ENCODE assay signal across 8 cellular contexts in genomic region chr3:45995370-45996192, GRCh38. TPM values are rescaled to one million over a fixed set of nuclear protein-coding genes. Genes with fewer than 3 reads are reported as not detected.
DNase-seq lines count a peak whose midpoint lies in the region; ATAC-seq, FAIRE-seq and TF ChIP-seq lines count a peak whose summit lies in the region.

FYCO1 (minus strand) TSS chr3:45995824; CDS start chr3:45984910, 10,914 bp downstream.

- no peaks in the 10 kb centered on the region for H3K27me3 Mint-ChIP-seq in T-helper 17 cell

- TF ChIP-seq CTCF in prostate gland (IDR thresholded peaks at IDR 0.05) = peak in 1 of 4 experiments; percentile 14

- peak within 1 kb of the TSS; percentile 67 to 85 for H3K4me3 ChIP-seq in prostate gland
- H3K4me3 ChIP-seq in urinary bladder (ENCODE audit: low read depth, low read length) = peak within 1 kb of the TSS; percentile 85

- H3K36me3 ChIP-seq in prostate gland = no peaks in the 10 kb centered on the region
- H3K36me3 ChIP-seq in urinary bladder (ENCODE audit: insufficient read depth) = no peaks in the 10 kb centered on the region

- H3K27me3 ChIP-seq in prostate gland (replicated peaks; ENCODE audit: insufficient read depth) = no peaks in the 10 kb centered on the region

- TF ChIP-seq POLR2A in GM12891 (IDR thresholded peaks at IDR 0.05; ENCODE audit: low read depth, low read length) (peak; percentile 65; the same call in 1 of the 2 replicates), prostate gland (IDR thresholded peaks at IDR 0.05) (peak; percentile 71)

- peak within 1 kb of the TSS; percentile 88 for H3K4me3 Mint-ChIP-seq in T-helper 17 cell

- H3K36me3 Mint-ChIP-seq in T-helper 17 cell (ENCODE audit: low read depth) = no peaks in the 10 kb centered on the region

- DNase-seq in GM12891 (ENCODE audit: insufficient read length, low spot score) (peak; percentile 92), NCI-H146 (lab: John Stamatoyannopoulos, UW) (peak; percentile 85), T-helper 17 cell (peak; percentile 74 to 79 (median 76)), amygdala (lab: John Stamatoyannopoulos, UW) (peak; percentile 40 to 94 (median 82)), left ventricle myocardium superior (peak; percentile 97), prostate gland (ENCODE audit: low spot score) (peak; percentile 93)

- H3K4me1 ChIP-seq in prostate gland (replicated peaks) (peaks cover 11% of the 10 kb centered on the region), urinary bladder (ENCODE audit: insufficient read depth) (no peaks in the 10 kb centered on the region)

- H3K4me1 Mint-ChIP-seq in T-helper 17 cell = peaks cover 38% of the 10 kb centered on the region

- H3K27ac Mint-ChIP-seq in T-helper 17 cell = peak within 1 kb of the TSS; percentile 79

- WGBS in prostate gland = 1% methylated on average over 53 of the region's 62 CpGs
- WGBS in urinary bladder = 2% methylated on average over 62 of the region's 62 CpGs

- peak within 1 kb of the TSS; percentile 83 to 89 for H3K27ac ChIP-seq in prostate gland
- peak within 1 kb of the TSS; percentile 87 for H3K27ac ChIP-seq in urinary bladder (ENCODE audit: low read depth)

- no peaks in the 10 kb centered on the region for H3K9me3 ChIP-seq in T-helper 17 cell (ENCODE audit: control insufficient read depth, low read length, poor library complexity, severe bottlenecking)
- H3K9me3 ChIP-seq in prostate gland = no peaks in the 10 kb centered on the region

- peak; percentile 95 for FAIRE-seq in GM12891 (lab: Jason Lieb, UNC)

- intact Hi-C loops in left ventricle myocardium superior (cut with micrococcal nuclease) (no loop called here), prostate gland (cut with DNase I) (loop anchor here (5.0 to 10.0 kb wide), 2 partner anchors 53 to 79 kb away; partner anchors contain the start of gene CXCR6)

- ATAC-seq in HG02678 (IDR thresholded peaks at IDR 0.05; ENCODE audit: unreplicated experiment) (peak; percentile 90), T-helper 17 cell (peak; percentile 87), left ventricle myocardium superior (peak; percentile 90)

TF ChIP-seq in GM12891, 5 proteins besides CTCF, POLR2A, EP300 and RAD21:
- TF ChIP-seq POLR2AphosphoS5 (IDR thresholded peaks at IDR 0.05; ENCODE audit: low read depth, low read length) = no peak
- no peak for TF ChIP-seq POU2F2 (IDR thresholded peaks at IDR 0.05; ENCODE audit: low read depth, low read length)
- no peak for TF ChIP-seq PAX5 (IDR thresholded peaks at IDR 0.05; ENCODE audit: insufficient read depth, low read length, severe bottlenecking)
- peak; percentile 62 for TF ChIP-seq SPI1 (IDR thresholded peaks at IDR 0.05; ENCODE audit: low read depth, low read length)
- TF ChIP-seq TAF1 (IDR thresholded peaks at IDR 0.05; ENCODE audit: low read depth, low read length) = peak; percentile 73; the same call in 1 of the 2 replicates

RNA-seq across cellular contexts. Expression of gene FYCO1, which starts in this region (rescaled TPM):
- 4.2 TPM for polyA plus RNA-seq in GM12891 (2012; ENCODE audit: low read depth, missing spikeins)
- total RNA-seq in T-helper 17 cell = 10 to 100 TPM; 27.3 to 32.6 TPM
- 146 TPM for total RNA-seq in left ventricle myocardium superior
- 10 to 100 TPM; 33.1 to 56.7 TPM for total RNA-seq in prostate gland
- 26.6 TPM for total RNA-seq in urinary bladder
- polyA plus RNA-seq in urinary bladder = 58.9 TPM

Comparison
In these comparisons a context has a peak if more than half of its experiments do, and no peak if none do; other contexts are left out.
1. Peak in every context shown above with its lines: DNase-seq, ATAC-seq, H3K4me3 ChIP-seq and H3K27ac ChIP-seq.